Comparison of ENCODE assay signal across 8 cellular contexts in the genomic region with DNA sequence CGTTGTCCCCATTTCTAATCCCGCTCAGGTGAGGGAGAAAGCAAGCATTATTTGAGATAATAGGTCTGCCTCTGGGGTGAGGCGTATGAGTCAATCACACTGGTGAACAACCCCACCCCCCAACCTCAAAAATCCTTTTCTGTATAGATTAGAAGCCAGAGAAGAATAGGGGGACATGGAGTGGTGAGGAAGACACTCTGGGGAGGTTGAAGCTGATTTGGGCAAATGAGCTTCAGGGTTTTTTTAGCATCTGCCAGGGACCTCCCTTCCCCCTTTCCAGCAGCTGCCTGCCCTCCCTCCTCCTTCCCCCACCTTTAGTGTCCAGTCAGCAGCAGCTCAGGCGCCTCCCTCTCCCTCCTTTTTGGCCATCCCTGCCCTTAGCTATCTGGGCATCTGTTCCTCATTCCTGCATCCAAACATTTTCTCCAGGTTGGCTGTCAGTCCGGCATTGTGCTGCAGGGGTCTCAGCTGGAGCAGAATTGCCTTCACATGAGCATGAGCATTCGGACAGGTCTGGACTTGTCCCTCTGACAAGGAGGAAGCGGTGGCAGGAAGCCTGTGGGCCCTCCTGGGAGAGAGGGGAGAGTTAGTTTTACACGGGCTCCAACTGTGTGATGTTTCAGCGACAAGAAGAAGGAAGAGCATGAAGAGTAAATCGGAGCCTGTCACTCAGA. TPM values are rescaled to one million over a fixed set of nuclear protein-coding genes. Genes with fewer than 3 reads are reported as not detected.
DNase-seq lines count a peak whose midpoint lies in the region; ATAC-seq, FAIRE-seq and TF ChIP-seq lines count a peak whose summit lies in the region.

No MANE protein-coding gene starts in this region.

- SMC1A ChIA-PET in GM12878 (lab: Charles Lee; ENCODE audit: uncharacterized antibody, unreplicated experiment) = interaction anchor here (0.6 to 11.0 kb wide), 26 partner anchors 8 to 328 kb away, joined by 3 to 146 read pairs (median 7); partner anchors contain the start of gene CD101

- no peaks in the 10 kb centered on the region for H3K27me3 ChIP-seq in GM12878 (replicated peaks in 1 of 2; ENCODE audit: control insufficient read depth in 2 of 2, insufficient read depth in 2 of 2, low read length in 1 of 2)

- CTCF ChIA-PET in GM10248 (lab: Yijun Ruan, JAX) = interaction anchor here (0.7 to 3.9 kb wide), 9 partner anchors 9 to 155 kb away, joined by 3 to 23 read pairs (median 4); no protein-coding TSS in a partner anchor
- CTCF ChIA-PET in HEK293 (lab: Yijun Ruan, JAX) = interaction anchor here (0.6 to 4.1 kb wide), 8 partner anchors 25 to 173 kb away, joined by 3 to 23 read pairs (median 6); no protein-coding TSS in a partner anchor
- CTCF ChIA-PET in GM12878 (lab: Yijun Ruan, JAX) = interaction anchor here (0.5 to 8.4 kb wide), 14 partner anchors 11 to 179 kb away, joined by 3 to 68 read pairs (median 6); no protein-coding TSS in a partner anchor

- in situ Hi-C loops in GM12878 (cut with MboI) = no loop called here

- H3K27ac ChIP-seq in HEK293 (ENCODE audit: extremely low read depth, low read depth, low read length) (peak overlapping the region; percentile 79), GM12878 (ENCODE audit: control insufficient read depth, insufficient read depth) (peak overlapping the region; percentile 4), substantia nigra (ENCODE audit: low read depth, low read length, poor library complexity, severe bottlenecking) (peak overlapping the region; percentile 59)

- ATAC-seq in GM12878 (peak; percentile 59), HG02840 (IDR thresholded peaks at IDR 0.05; ENCODE audit: low FRiP score, unreplicated experiment) (no peak), HG02973 (IDR thresholded peaks at IDR 0.05; ENCODE audit: unreplicated experiment) (no peak)

- peak overlapping the region; percentile 51 for H2AFZ ChIP-seq in GM12878 (ENCODE audit: control insufficient read depth, low read depth, low read length)

- no peaks in the 10 kb centered on the region for H4K20me1 ChIP-seq in GM12878 (ENCODE audit: control insufficient read depth, insufficient read depth)

- TF ChIP-seq CTCF in GM10248 (IDR thresholded peaks at IDR 0.05; ENCODE audit: control extremely low read depth, extremely low read depth, low read depth, missing control alignments) (no peak), HEK293 (tag by site-specific recombination; IDR thresholded peaks at IDR 0.05) (peak; percentile 76), GM12878 (IDR thresholded peaks at IDR 0.05 in 2 of 3, conservative IDR thresholded peaks at IDR 0.05 in 1 of 3; ENCODE audit: control insufficient read depth in 2 of 3, extremely low read depth in 1 of 3, insufficient read depth in 1 of 3, low read depth in 3 of 3, low read length in 3 of 3) (peak in 1 of 3 experiments; percentile 8; a peak in 1 of 6 replicates)

- intact Hi-C loops in GM12878 (cut with micrococcal nuclease; ENCODE audit: unreplicated experiment) = loop anchor here (1.0 to 2.0 kb wide), 2 partner anchors 52 to 174 kb away; no protein-coding TSS in a partner anchor

- no peak for FAIRE-seq in GM12878 (lab: Jason Lieb, UNC)

- peak overlapping the region; percentile 36 for H3K4me3 ChIP-seq in HEK293 (ENCODE audit: low read depth, low read length)
- peak overlapping the region; percentile 59 for H3K4me3 ChIP-seq in GM12878

- TF ChIP-seq RAD21 in GM12878 (IDR thresholded peaks at IDR 0.05; ENCODE audit: insufficient read depth, low read depth, low read length) = no peak

- H3K36me3 ChIP-seq in HEK293 (ENCODE audit: control insufficient read depth in 2 of 2, insufficient read depth in 1 of 2, low read length in 2 of 2) = no peaks in the 10 kb centered on the region
- no peaks in the 10 kb centered on the region for H3K36me3 ChIP-seq in GM12878 (ENCODE audit: control insufficient read depth in 2 of 2, insufficient read depth in 2 of 2, low read length in 1 of 2)

- H3K9ac ChIP-seq in GM12878 (ENCODE audit: control insufficient read depth, insufficient read depth, low read length) = peak overlapping the region; percentile 51

- H3K4me2 ChIP-seq in GM12878 (ENCODE audit: control insufficient read depth, insufficient read depth) = peak overlapping the region; percentile 35

- no TSS peak for BruUV-seq in GM12878 (replicated peaks; lab: Mats Ljungman, UMichigan)

- H3K9me3 ChIP-seq in HEK293 (ENCODE audit: control insufficient read depth, insufficient read depth, low read depth, low read length) (no peaks in the 10 kb centered on the region), GM12878 (replicated peaks; ENCODE audit: control insufficient read depth, insufficient read depth, low read length) (no peaks in the 10 kb centered on the region; the same call in 2 of the 3 replicates)

- POLR2A ChIA-PET in GM10248 (lab: Yijun Ruan, JAX) (interaction anchor here (1.2 kb wide), 1 partner anchor 141 kb away, joined by 4 read pairs; no protein-coding TSS in a partner anchor), HEK293 (lab: Yijun Ruan, JAX) (interaction anchor here (0.6 to 2.3 kb wide), 3 partner anchors 25 to 181 kb away, joined by 3 to 11 read pairs (median 6); partner anchors contain the start of genes PTGFRN and TTF2), GM12878 (lab: Charles Lee) (interaction anchor here (1.0 to 3.1 kb wide), 8 partner anchors 23 to 141 kb away, joined by 3 to 12 read pairs (median 6); no protein-coding TSS in a partner anchor)

- WGBS in GM12878 (ENCODE audit: insufficient coverage, insufficient replicate concordance, low lambda C conversion rate, missing lambda C conversion rate) = 25% methylated on average over 9 of the region's 10 CpGs

- TF ChIP-seq EP300 in GM12878 (IDR thresholded peaks at IDR 0.05; ENCODE audit: borderline replicate concordance in 1 of 2, control insufficient read depth in 1 of 2, low read depth in 2 of 2, low read length in 2 of 2) = peak in 1 of 2 experiments; percentile 38; a peak in 2 of 4 replicates

- RAD21 ChIA-PET in GM12878 (lab: Charles Lee; ENCODE audit: unreplicated experiment) = interaction anchor here (0.8 to 10.2 kb wide), 19 partner anchors 22 to 310 kb away, joined by 3 to 138 read pairs (median 12); partner anchors contain the start of genes CD101 and TTF2

- no peaks in the 10 kb centered on the region for H3K79me2 ChIP-seq in GM12878 (ENCODE audit: control insufficient read depth, insufficient read depth, low read length)

- H3K4me1 ChIP-seq in HEK293 (ENCODE audit: control insufficient read depth, insufficient read depth, low read length) (peaks cover 3% of the 10 kb centered on the region; the same call in 1 of the 2 replicates), GM12878 (ENCODE audit: control insufficient read depth, insufficient read depth, low read length) (peaks cover 14% of the 10 kb centered on the region; the same call in 1 of the 2 replicates)

- DNase-seq in GM10248 (ENCODE audit: extremely low spot score) (peak; percentile 32), NCI-H2196 treated with DMSO at 0.1 percent for 48 hours (lab: John Stamatoyannopoulos, UW; ENCODE audit: unreplicated experiment) (peak; percentile 76), GM12878 (ENCODE audit: low read depth, low spot score) (peak; percentile 61), islet precursor cell (peak; percentile 98), substantia nigra (lab: John Stamatoyannopoulos, UW) (peak in 29 of 49 donors; percentile 6 to 71 (median 27))

- TF ChIP-seq POLR2A in GM12878 (IDR thresholded peaks at IDR 0.05; ENCODE audit: low read depth, low read length) = peak; percentile 49; the same call in 1 of the 2 replicates

TF ChIP-seq in GM12878, 131 proteins besides CTCF, POLR2A, EP300 and RAD21 (continues in another document):
- TF ChIP-seq, protein P1, sequence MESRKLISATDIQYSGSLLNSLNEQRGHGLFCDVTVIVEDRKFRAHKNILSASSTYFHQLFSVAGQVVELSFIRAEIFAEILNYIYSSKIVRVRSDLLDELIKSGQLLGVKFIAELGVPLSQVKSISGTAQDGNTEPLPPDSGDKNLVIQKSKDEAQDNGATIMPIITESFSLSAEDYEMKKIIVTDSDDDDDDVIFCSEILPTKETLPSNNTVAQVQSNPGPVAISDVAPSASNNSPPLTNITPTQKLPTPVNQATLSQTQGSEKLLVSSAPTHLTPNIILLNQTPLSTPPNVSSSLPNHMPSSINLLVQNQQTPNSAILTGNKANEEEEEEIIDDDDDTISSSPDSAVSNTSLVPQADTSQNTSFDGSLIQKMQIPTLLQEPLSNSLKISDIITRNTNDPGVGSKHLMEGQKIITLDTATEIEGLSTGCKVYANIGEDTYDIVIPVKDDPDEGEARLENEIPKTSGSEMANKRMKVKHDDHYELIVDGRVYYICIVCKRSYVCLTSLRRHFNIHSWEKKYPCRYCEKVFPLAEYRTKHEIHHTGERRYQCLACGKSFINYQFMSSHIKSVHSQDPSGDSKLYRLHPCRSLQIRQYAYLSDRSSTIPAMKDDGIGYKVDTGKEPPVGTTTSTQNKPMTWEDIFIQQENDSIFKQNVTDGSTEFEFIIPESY (IDR thresholded peaks at IDR 0.05) = no peak
- TF ChIP-seq ZNF384 (IDR thresholded peaks at IDR 0.05; ENCODE audit: borderline replicate concordance, low read depth, low read length) = no peak

RNA-seq across cellular contexts. Expression of gene PTGFRN, which starts 30.8 kb away (rescaled TPM):
- 15.1 and 18.7 TPM in 2 replicates for total RNA-seq in GM12878 (2013; cell fraction: nucleolus; rRNA removed)
- total RNA-seq in GM12878 (2014; rRNA removed) (5.5 and 9.9 TPM in 2 replicates), GM12878 (2014; rRNA removed; fragmentation: Illumina TruSeq; extraction: Trizol) (5.8 TPM in 2 replicates), GM12878 (2021) (8.3 and 8.9 TPM in 2 replicates)
- 0.04 TPM for polyA plus RNA-seq in GM12878 (2011; ENCODE audit: low read depth)
- polyA plus RNA-seq in GM12878 (2011; rRNA removed) (2.8 and 3.5 TPM in 2 replicates), GM12878 (2014; fragmentation: Illumina TruSeq; extraction: Trizol) (2.4 and 5.3 TPM in 2 replicates), GM12878 (2014; fragmentation: Nextera tagmentation; extraction: Ambion mirVana) (1 to 10 TPM; 4.9 to 7.2 TPM), GM12878 (2014; rRNA removed) (3.9 and 4.4 TPM in 2 replicates), GM12878 (2016; fragmentation: Nextera tagmentation; extraction: Ambion mirVana) (1 to 10 TPM; 2.7 to 3.1 TPM)
- polyA plus RNA-seq in GM12878 (2011; cell fraction: cytosol; rRNA removed) = 1.7 and 2.1 TPM in 2 replicates
- 0.94 and 1.6 TPM in 2 replicates for polyA plus RNA-seq in GM12878 (2011; cell fraction: nucleus; rRNA removed)
- polyA plus RNA-seq in GM12878 (2012) = 0.04 and 0.15 TPM in 2 replicates
- 4.0 and 5.3 TPM in 2 replicates for polyA minus RNA-seq in GM12878 (2011; rRNA and poly(A)+ RNA removed)
- polyA minus RNA-seq in GM12878 (2011; cell fraction: cytosol; rRNA and poly(A)+ RNA removed) = 1.0 and 1.1 TPM in 2 replicates
- polyA minus RNA-seq in GM12878 (2011; cell fraction: nucleus; rRNA and poly(A)+ RNA removed) = 0.85 and 4.0 TPM in 2 replicates

Comparison
In these comparisons a context has a peak if more than half of its experiments do, and no peak if none do; other contexts are left out.
1. DNase-seq: peak in every context shown above with its lines; median percentile 98 in islet precursor cell; 76 in NCI-H2196 treated with DMSO at 0.1 percent for 48 hours; 61 in GM12878; 32 in GM10248; 27 in substantia nigra.
2. H3K27ac ChIP-seq: peak in every context shown above with its lines; median percentile 79 in HEK293; 59 in substantia nigra; 4 in GM12878.